In genomic region chr15:74950078-74951000, GRCh38 we compare ENCODE assay signal across 8 cellular contexts. TPM values are rescaled to one million over a fixed set of nuclear protein-coding genes. Genes with fewer than 3 reads are reported as not detected.
A peak's percentile ranks its signal among the peaks of the same experiment; 100 is the strongest.
DNase-seq lines count a peak whose midpoint lies in the region; ATAC-seq and TF ChIP-seq lines count a peak whose summit lies in the region.

No MANE protein-coding gene starts in this region.

- ATAC-seq in HG03108 (IDR thresholded peaks at IDR 0.05; ENCODE audit: unreplicated experiment) (no peak), GM21737 (IDR thresholded peaks at IDR 0.05; ENCODE audit: unreplicated experiment) (no peak)

- WGBS in spleen, 5 donors: 58 to 64% (median 62%) methylated on average over 9 of the region's 9 CpGs

- no peaks in the 10 kb centered on the region for H3K27me3 Mint-ChIP-seq in T-helper 2 cell treated with Interferon-gamma antibody and Interleukin-4, amounts not matched to agents 5 μg/mL and 100 μg/mL, for 36 hours (ENCODE audit: low read depth)

- H3K4me1 Mint-ChIP-seq in T-helper 2 cell treated with Interferon-gamma antibody and Interleukin-4, amounts not matched to agents 5 μg/mL and 100 μg/mL, for 36 hours (ENCODE audit: low read depth): peaks cover 9% of the 10 kb centered on the region

- H3K4me3 Mint-ChIP-seq in T-helper 2 cell treated with Interferon-gamma antibody and Interleukin-4, amounts not matched to agents 5 μg/mL and 100 μg/mL, for 36 hours: no peak overlapping the region

- no peaks in the 10 kb centered on the region for H3K9me3 Mint-ChIP-seq in T-helper 2 cell treated with Interferon-gamma antibody and Interleukin-4, amounts not matched to agents 5 μg/mL and 100 μg/mL, for 36 hours

- TF ChIP-seq POLR2A in spleen (IDR thresholded peaks at IDR 0.05): no peak

- H3K27me3 ChIP-seq in spleen (replicated peaks in 1 of 7): peaks cover 0 to 10% (median 0%) of the 10 kb centered on the region in 7 donors

- no peaks in the 10 kb centered on the region for H3K36me3 Mint-ChIP-seq in T-helper 2 cell treated with Interferon-gamma antibody and Interleukin-4, amounts not matched to agents 5 μg/mL and 100 μg/mL, for 36 hours (ENCODE audit: low read depth)

- no peak overlapping the region for H3K27ac Mint-ChIP-seq in T-helper 2 cell treated with Interferon-gamma antibody and Interleukin-4, amounts not matched to agents 5 μg/mL and 100 μg/mL, for 36 hours

- no peaks in the 10 kb centered on the region for H3K36me3 ChIP-seq in spleen

- H3K4me3 ChIP-seq in GM12864 (ENCODE audit: low read depth, low read length) (no peak overlapping the region), spleen (no peak overlapping the region)

- intact Hi-C loops in spleen (cut with DNase I; ENCODE audit: low total_unique reads): loop anchor here (5.0 kb wide), 2 partner anchors 178 to 313 kb away; no protein-coding TSS in a partner anchor

- H3K27ac ChIP-seq in spleen: no peak overlapping the region

- no peaks in the 10 kb centered on the region for H3K9me3 ChIP-seq in spleen

- H3K4me1 ChIP-seq in spleen: peaks cover 3 to 27% (median 17%) of the 10 kb centered on the region in 6 donors

- TF ChIP-seq CTCF in GM12864 (IDR thresholded peaks at IDR 0.05; ENCODE audit: low read depth, low read length, missing control alignments) (peak; percentile 100), spleen (IDR thresholded peaks at IDR 0.05 in 8 of 11, conservative IDR thresholded peaks at IDR 0.05 in 3 of 11) (peak; percentile 90 to 99 (median 94))

- DNase-seq in GM12864 (ENCODE audit: low read depth): no peak
- peak; percentile 43 for DNase-seq in NCI-H1105 treated with DMSO at 0.1 percent for 48 hours (lab: John Stamatoyannopoulos, UW)
- peak; percentile 65 for DNase-seq in T-helper 2 cell treated with Interferon-gamma antibody and Interleukin-4, amounts not matched to agents 5 μg/mL and 100 μg/mL, for 36 hours (ENCODE audit: low spot score)
- peak in 45 of 56 donors; percentile 9 to 91 (median 46) for DNase-seq in amygdala (lab: John Stamatoyannopoulos, UW)
- peak; percentile 65 to 71 for DNase-seq in hippocampal formation (lab: John Stamatoyannopoulos, UW)
- DNase-seq in spleen: peak; percentile 79

RNA-seq across cellular contexts. Expression of gene RPP25, which starts 6.2 kb away (rescaled TPM):
- total RNA-seq in spleen: 10 to 100 TPM in 6 of 7 donors, 1 to 10 TPM in 1; 7.9 to 18.9 (median 15.4) TPM
- polyA plus RNA-seq in spleen: 10 to 100 TPM in 2 of 3 donors, 1 to 10 TPM in 1; 4.6 to 11.4 (median 10.9) TPM

RNA-seq across cellular contexts. Expression of gene COX5A, which starts 12.5 kb away (rescaled TPM):
- 100 to 1,000 TPM in 4 of 7 donors, 10 to 100 TPM in 3; 83.2 to 122 (median 108) TPM for total RNA-seq in spleen
- 100 to 1,000 TPM; 142 to 247 (median 221) TPM for polyA plus RNA-seq in spleen

RNA-seq across cellular contexts. Expression of gene FAM219B, which starts 43.7 kb away (rescaled TPM):
- total RNA-seq in spleen: 100 to 1,000 TPM in 1 of 7 donors, 10 to 100 TPM in 6; 54.6 to 103 (median 69.8) TPM
- 10 to 100 TPM; 18.6 to 31.3 (median 20.1) TPM for polyA plus RNA-seq in spleen

RNA-seq across cellular contexts. Expression of gene SCAMP5, which starts 45.0 kb away (rescaled TPM):
- 10 to 100 TPM in 3 of 7 donors, 1 to 10 TPM in 4; 6.6 to 20.0 (median 8.7) TPM for total RNA-seq in spleen
- polyA plus RNA-seq in spleen: 1 to 10 TPM; 1.8 to 7.1 (median 3.8) TPM
